In the genomic region with DNA sequence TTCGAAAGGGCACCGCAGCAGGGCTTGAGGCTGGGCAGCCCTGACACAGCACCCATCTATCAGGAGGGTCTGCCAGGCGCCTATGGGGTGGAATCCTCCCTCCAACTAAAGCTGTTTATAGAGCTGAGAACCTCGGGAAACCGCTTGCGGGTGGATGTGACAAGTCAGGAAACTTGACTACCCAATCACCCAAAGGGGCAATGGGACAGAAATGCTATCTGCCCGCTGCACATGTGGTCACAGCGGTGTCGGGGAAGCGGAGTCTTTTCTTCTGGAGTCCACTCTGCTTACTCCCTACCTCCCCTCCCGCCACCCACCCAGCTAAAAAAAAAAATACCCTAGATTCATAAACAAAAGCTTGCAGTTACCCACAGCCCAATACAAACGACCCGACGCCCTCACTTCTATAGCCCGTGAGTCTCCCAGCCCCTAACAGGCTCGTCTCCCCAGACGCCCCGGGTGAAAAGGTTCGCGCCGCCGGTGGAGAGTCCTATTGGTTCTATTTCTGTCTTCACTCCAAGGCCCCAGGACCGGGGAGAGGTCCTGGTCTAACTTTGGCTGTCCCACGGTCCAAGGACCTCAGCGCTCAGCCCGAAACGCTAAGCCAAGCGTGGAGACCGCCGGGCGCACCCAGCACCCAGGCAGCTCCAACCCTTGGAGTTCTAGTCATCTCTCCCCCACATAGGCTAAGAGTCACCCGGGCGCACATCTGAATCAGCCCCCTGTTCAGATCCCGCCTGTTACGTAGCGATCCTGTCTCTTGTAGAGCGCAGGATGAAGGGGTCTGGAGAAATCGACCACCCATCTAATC, we compare ENCODE assay signal across 9 cellular contexts. TPM values are rescaled to one million over a fixed set of nuclear protein-coding genes. Genes with fewer than 3 reads are reported as not detected.
DNase-seq lines count a peak whose midpoint lies in the region; ATAC-seq and TF ChIP-seq lines count a peak whose summit lies in the region.
"Had no signal": no experiment of that assay in that cellular context is flagged by ENCODE, and none has a peak within 500 bp of the region (broad histone marks: within the 10 kb centered on the region; RNA-seq: fewer than 3 reads in every experiment).

No MANE protein-coding gene starts in this region.

- ATAC-seq in lower lobe of right lung (peak; percentile 61 to 66), HG02870 (IDR thresholded peaks at IDR 0.05; ENCODE audit: unreplicated experiment) (no peak)

- CTCF ChIA-PET in activated CD4-positive, alpha-beta T cell treated with anti-CD3 and anti-CD28 coated beads, Interleukin-2, amount 10 ng/mL, durations not matched to agents 7 days and 5 days (lab: Charles Lee) = no interaction called here

- DNase-seq in HT1080 (ENCODE audit: low read depth) (peak; percentile 16), endothelial cell (ENCODE audit: low spot score) (no peak), lower lobe of right lung (no peak), COLO829 (ENCODE audit: low spot score) (no peak), GM13977 (ENCODE audit: low spot score) (no peak)
- no peak for DNase-seq in activated CD4-positive, alpha-beta T cell treated with anti-CD3 and anti-CD28 coated beads, Interleukin-2, amount 10 ng/mL, durations not matched to agents 7 days and 5 days
- DNase-seq: activated CD4-positive, alpha-beta memory T cell treated with anti-CD3 and anti-CD28 coated beads for 36 hours had no signal

- H3K9me3 ChIP-seq in lower lobe of right lung = no peaks in the 10 kb centered on the region
- H3K9me3 ChIP-seq in subcutaneous abdominal adipose tissue (ENCODE audit: control insufficient read depth in 5 of 5, low read length in 5 of 5) = peaks cover 0 to 2% (median 0%) of the 10 kb centered on the region in 5 donors

- H3K4me1 ChIP-seq in lower lobe of right lung (no peaks in the 10 kb centered on the region), subcutaneous abdominal adipose tissue (ENCODE audit: control insufficient read depth in 5 of 5, insufficient read depth in 5 of 5, low read length in 5 of 5) (peaks cover 3 to 16% (median 12%) of the 10 kb centered on the region in 5 donors)

- no peaks in the 10 kb centered on the region for H3K9me3 Mint-ChIP-seq in endothelial cell (ENCODE audit: unreplicated experiment)
- peaks cover 2% of the 10 kb centered on the region for H3K9me3 Mint-ChIP-seq in activated CD4-positive, alpha-beta T cell treated with anti-CD3 and anti-CD28 coated beads, Interleukin-2, amount 10 ng/mL, durations not matched to agents 7 days and 5 days

- peaks cover 7% of the 10 kb centered on the region for H3K4me1 Mint-ChIP-seq in endothelial cell (ENCODE audit: unreplicated experiment)
- H3K4me1 Mint-ChIP-seq in activated CD4-positive, alpha-beta T cell treated with anti-CD3 and anti-CD28 coated beads, Interleukin-2, amount 10 ng/mL, durations not matched to agents 7 days and 5 days = no peaks in the 10 kb centered on the region

- TF ChIP-seq CTCF in endothelial cell (IDR thresholded peaks at IDR 0.05; ENCODE audit: unreplicated experiment) (no peak), lower lobe of right lung (IDR thresholded peaks at IDR 0.05) (no peak), GM13977 (IDR thresholded peaks at IDR 0.05; ENCODE audit: extremely low read depth, insufficient read depth, missing control alignments) (no peak)

- in situ Hi-C loops in GM13977 (cut with MboI; ENCODE audit: low pct_unique_long_range_greater_than_20kb, low sequenced_read_pairs, unreplicated experiment) = no loop called here

- H3K36me3 ChIP-seq in lower lobe of right lung (no peaks in the 10 kb centered on the region), subcutaneous abdominal adipose tissue (ENCODE audit: control insufficient read depth in 5 of 5, insufficient read depth in 5 of 5, low read length in 5 of 5) (no peaks in the 10 kb centered on the region)

- POLR2A ChIA-PET in activated CD4-positive, alpha-beta T cell treated with anti-CD3 and anti-CD28 coated beads, Interleukin-2, amount 10 ng/mL, durations not matched to agents 7 days and 5 days (lab: Charles Lee) = no interaction called here

- H3K27me3 ChIP-seq in lower lobe of right lung (ENCODE audit: low read depth) (peaks cover 22% of the 10 kb centered on the region), subcutaneous abdominal adipose tissue (ENCODE audit: control insufficient read depth in 5 of 5, insufficient read depth in 4 of 5, low read length in 5 of 5) (peaks cover 8 to 22% (median 14%) of the 10 kb centered on the region in 5 donors)

- no peaks in the 10 kb centered on the region for H3K36me3 Mint-ChIP-seq in endothelial cell (ENCODE audit: low read depth, unreplicated experiment)
- no peaks in the 10 kb centered on the region for H3K36me3 Mint-ChIP-seq in activated CD4-positive, alpha-beta T cell treated with anti-CD3 and anti-CD28 coated beads, Interleukin-2, amount 10 ng/mL, durations not matched to agents 7 days and 5 days (ENCODE audit: low read depth)
- H3K36me3 Mint-ChIP-seq: activated CD4-positive, alpha-beta memory T cell treated with anti-CD3 and anti-CD28 coated beads for 36 hours had no signal

- H3K27me3 Mint-ChIP-seq in endothelial cell (ENCODE audit: unreplicated experiment) = peaks cover 13% of the 10 kb centered on the region
- peaks cover 20% of the 10 kb centered on the region for H3K27me3 Mint-ChIP-seq in activated CD4-positive, alpha-beta T cell treated with anti-CD3 and anti-CD28 coated beads, Interleukin-2, amount 10 ng/mL, durations not matched to agents 7 days and 5 days

- intact Hi-C loops in lower lobe of right lung (cut with DNase I) = no loop called here

- peak overlapping the region; percentile 57 for H3K4me3 ChIP-seq in lower lobe of right lung
- peak overlapping the region; percentile 57 to 65 (median 62) for H3K4me3 ChIP-seq in subcutaneous abdominal adipose tissue (ENCODE audit: low read depth in 1 of 5, low read length in 5 of 5)

- peak overlapping the region; percentile 88 for H3K4me3 Mint-ChIP-seq in endothelial cell (ENCODE audit: unreplicated experiment)
- H3K4me3 Mint-ChIP-seq in activated CD4-positive, alpha-beta T cell treated with anti-CD3 and anti-CD28 coated beads, Interleukin-2, amount 10 ng/mL, durations not matched to agents 7 days and 5 days = no peak overlapping the region
- H3K4me3 Mint-ChIP-seq: activated CD4-positive, alpha-beta memory T cell treated with anti-CD3 and anti-CD28 coated beads for 36 hours had no signal

- H3K27ac ChIP-seq in lower lobe of right lung (peak overlapping the region; percentile 76), subcutaneous abdominal adipose tissue (ENCODE audit: low read depth, low read length) (no peak overlapping the region)

- H3K27ac Mint-ChIP-seq in endothelial cell (ENCODE audit: unreplicated experiment) = no peak overlapping the region
- H3K27ac Mint-ChIP-seq in activated CD4-positive, alpha-beta T cell treated with anti-CD3 and anti-CD28 coated beads, Interleukin-2, amount 10 ng/mL, durations not matched to agents 7 days and 5 days = no peak overlapping the region
- H3K27ac Mint-ChIP-seq: activated CD4-positive, alpha-beta memory T cell treated with anti-CD3 and anti-CD28 coated beads for 36 hours had no signal

- peak overlapping the region in 1 of 5 donors; percentile 35 for H3K9ac ChIP-seq in subcutaneous abdominal adipose tissue (ENCODE audit: low read length in 5 of 5)

RNA-seq across cellular contexts. Expression of a gene that starts 1.4 kb away (rescaled TPM):
- total RNA-seq in HT1080 (2014; rRNA removed; shearing (Covaris generic)) = 0.10 and 0.11 TPM in 2 replicates
- 0.30 and 0.42 TPM in 2 replicates for polyA plus RNA-seq in HT1080 (2015; cell fraction: cytosol; rRNA removed)
- polyA plus RNA-seq in HT1080 (2015; cell fraction: nucleus; rRNA removed) = 0.16 and 0.57 TPM in 2 replicates
- total RNA-seq in endothelial cell (ENCODE audit: unreplicated experiment) (0.51 TPM), lower lobe of right lung (13.9 TPM)
- total RNA-seq in activated CD4-positive, alpha-beta T cell treated with anti-CD3 and anti-CD28 coated beads, Interleukin-2, amount 10 ng/mL, durations not matched to agents 7 days and 5 days = not detected
- total RNA-seq: activated CD4-positive, alpha-beta memory T cell treated with anti-CD3 and anti-CD28 coated beads for 36 hours had no signal
